19 cellular contexts compared by ENCODE assay signal in genomic region chr4:176838611-176839411, GRCh38. TPM values are rescaled to one million over a fixed set of nuclear protein-coding genes. Genes with fewer than 3 reads are reported as not detected.
DNase-seq lines count a peak whose midpoint lies in the region; ATAC-seq and TF ChIP-seq lines count a peak whose summit lies in the region.
"Had no signal": no experiment of that assay in that cellular context is flagged by ENCODE, and none has a peak within 500 bp of the region (broad histone marks: within the 10 kb centered on the region; RNA-seq: fewer than 3 reads in every experiment).

No MANE protein-coding gene starts in this region.

- no peak for TF ChIP-seq POLR2A in erythroblast (IDR thresholded peaks at IDR 0.05; ENCODE audit: low read length)

- H3K9ac ChIP-seq in adipocyte (ENCODE audit: low read length): no peak overlapping the region

- peak overlapping the region; percentile 3 for H3K4me3 ChIP-seq in adipocyte (ENCODE audit: low read length)
- H3K4me3 ChIP-seq: HAP-1, upper lobe of right lung had no signal

- ATAC-seq in Right ventricle myocardium inferior (no peak), GM21423 (IDR thresholded peaks at IDR 0.05; ENCODE audit: unreplicated experiment) (no peak)
- ATAC-seq: left lobe of liver, upper lobe of right lung had no signal

- no peaks in the 10 kb centered on the region for H3K9me3 ChIP-seq in adipocyte (ENCODE audit: control insufficient read depth, low read length)
- H3K9me3 ChIP-seq: HAP-1, upper lobe of right lung had no signal

- peaks cover 17% of the 10 kb centered on the region for H3K4me1 ChIP-seq in adipocyte (ENCODE audit: control insufficient read depth, insufficient read depth, low read length)
- H3K4me1 ChIP-seq: upper lobe of right lung had no signal

- no peaks in the 10 kb centered on the region for H3K27me3 ChIP-seq in adipocyte (replicated peaks; ENCODE audit: control insufficient read depth, insufficient read depth, low read length)
- H3K27me3 ChIP-seq: upper lobe of right lung had no signal

- intact Hi-C loops in Right ventricle myocardium inferior (cut with DNase I): no loop called here
- intact Hi-C loops in cardiac septum (cut with DNase I): no loop called here

- no peaks in the 10 kb centered on the region for H3K36me3 ChIP-seq in adipocyte (ENCODE audit: control insufficient read depth, insufficient read depth, low read length, severe bottlenecking)
- H3K36me3 ChIP-seq: HAP-1, upper lobe of right lung had no signal

- DNase-seq in Right ventricle myocardium inferior (ENCODE audit: missing footprints): peak; percentile 70
- DNase-seq in cardiac septum (ENCODE audit: low spot score): no peak
- DNase-seq in adipocyte (ENCODE audit: low read depth): no peak
- peak; percentile 42 for DNase-seq in glomerular endothelial cell (ENCODE audit: extremely low read depth, low read depth, low spot score)
- peak; percentile 36 for DNase-seq in stromal cell of bone marrow (ENCODE audit: low read depth)
- DNase-seq in erythroblast (lab: John Stamatoyannopoulos, UW): no peak
- no peak for DNase-seq in SK-N-DZ (ENCODE audit: low spot score)
- DNase-seq: 8988T; activated CD4-positive, alpha-beta T cell treated with anti-CD3 and anti-CD28 coated beads, Interleukin-2, amount 10 ng/mL, durations not matched to agents 24 days and 14 days; central memory CD4-positive, alpha-beta T cell; KBM-7; NCI-H2029 treated with DMSO at 0.1 percent for 48 hours; stimulated activated CD8-positive, alpha-beta memory T cell treated with anti-CD3 and anti-CD28 coated beads, Interleukin-4, amount 100 ng/mL, for 48 hours; T-helper 1 cell; upper lobe of right lung had no signal

RNA-seq across cellular contexts. Expression of gene VEGFC, which starts 46.1 kb away (rescaled TPM):
- 6.0 TPM for total RNA-seq in Right ventricle myocardium inferior
- total RNA-seq in cardiac septum: 15.0 TPM
- 14.4 and 35.1 TPM in 2 replicates for total RNA-seq in glomerular endothelial cell
- polyA plus RNA-seq in SK-N-DZ (2014; cell fraction: cytosol; rRNA removed): 0.09 and 0.56 TPM in 2 replicates
- polyA plus RNA-seq in SK-N-DZ (2014; cell fraction: nucleus; rRNA removed): 0.08 and 0.60 TPM in 2 replicates
- total RNA-seq: activated CD4-positive, alpha-beta T cell treated with anti-CD3 and anti-CD28 coated beads, Interleukin-2, amount 10 ng/mL, durations not matched to agents 24 days and 14 days; activated T-helper 1 cell treated with anti-CD3 and anti-CD28 coated beads, Interleukin-12 subunit alpha, Interleukin-12 subunit beta, Interleukin-2, Interleukin-4 antibody, amounts not matched to agents 30 ng/mL and 10 ng/mL and 1 ng/mL, durations not matched to agents 14 hours and 24 hours and 36 hours had no signal

Comparison
In these comparisons a context has a peak if more than half of its experiments do, and no peak if none do; other contexts are left out.
1. DNase-seq: peak in Right ventricle myocardium inferior (single experiment), glomerular endothelial cell (single experiment) and stromal cell of bone marrow (single experiment); none in cardiac septum (single experiment), adipocyte (single experiment), erythroblast (0 of 2) and SK-N-DZ (single experiment).